29 cellular contexts compared by ENCODE assay signal in the genomic region with DNA sequence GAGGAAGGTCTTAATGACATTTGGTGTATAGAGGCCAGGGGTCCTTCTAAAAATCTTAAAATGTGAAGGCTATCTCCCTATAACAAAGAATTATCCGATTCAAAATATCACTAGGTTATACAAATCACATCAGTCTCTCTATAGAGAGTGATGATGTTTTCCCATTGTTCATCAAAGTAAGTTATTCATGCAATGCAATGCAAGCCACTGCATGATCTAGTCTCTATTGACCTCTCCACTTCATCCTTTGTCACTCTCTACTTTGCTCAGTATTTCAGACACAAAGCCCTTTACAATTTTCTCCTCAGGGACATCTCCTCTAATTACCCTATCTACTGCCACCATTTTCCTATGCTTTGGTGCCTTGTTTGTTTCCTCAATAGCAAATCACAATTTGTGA.
"Had no signal": no experiment of that assay in that cellular context is flagged by ENCODE, and none has a peak within 500 bp of the region (broad histone marks: within the 10 kb centered on the region; RNA-seq: fewer than 3 reads in every experiment).

No MANE protein-coding gene starts in this region.

- H3K4me3 ChIP-seq: adrenal gland, body of pancreas, cardiac muscle cell, colonic mucosa, gastrocnemius medialis, heart left ventricle had no signal

- H3K9me3 ChIP-seq: adrenal gland, body of pancreas, colonic mucosa, gastrocnemius medialis, heart left ventricle had no signal

- H3K27ac ChIP-seq: adrenal gland, body of pancreas, cardiac muscle cell, colonic mucosa, gastrocnemius medialis, heart left ventricle had no signal

- H3K36me3 ChIP-seq: adrenal gland, cardiac muscle cell, colonic mucosa, gastrocnemius medialis, heart left ventricle had no signal

- H3K27me3 ChIP-seq: adrenal gland, body of pancreas, cardiac muscle cell, colonic mucosa, gastrocnemius medialis, heart left ventricle had no signal

- H3K4me1 ChIP-seq: colonic mucosa, gastrocnemius medialis, heart left ventricle had no signal

- ATAC-seq: activated CD4-positive, alpha-beta T cell treated with anti-CD3 and anti-CD28 coated beads for 36 hours; activated CD8-positive, alpha-beta memory T cell treated with anti-CD3 and anti-CD28 coated beads, Interleukin-2, amount 10 ng/mL, durations not matched to agents 7 days and 5 days; activated CD8-positive, alpha-beta T cell treated with anti-CD3 and anti-CD28 coated beads, Interleukin-2, amount 10 ng/mL, durations not matched to agents 7 days and 5 days; activated naive CD8-positive, alpha-beta T cell treated with anti-CD3 and anti-CD28 coated beads, Interleukin-2, amount 50 U/mL, for 24 hours; body of pancreas; esophagus mucosa; gastrocnemius medialis; heart left ventricle had no signal

- DNase-seq: activated CD4-positive, alpha-beta memory T cell treated with anti-CD3 and anti-CD28 coated beads for 36 hours; activated CD4-positive, alpha-beta T cell treated with anti-CD3 and anti-CD28 coated beads for 36 hours; activated CD4-positive, alpha-beta T cell treated with anti-CD3 and anti-CD28 coated beads, Interleukin-2, amount 10 ng/mL, durations not matched to agents 24 days and 14 days; activated CD4-positive, CD25-positive, alpha-beta regulatory T cell; activated CD4-positive, CD25-positive, alpha-beta regulatory T cell treated with anti-CD3 and anti-CD28 coated beads, Interleukin-2, amount 50 U/mL, for 72 hours; activated CD8-positive, alpha-beta memory T cell treated with anti-CD3 and anti-CD28 coated beads, Interleukin-2, amount 10 ng/mL, durations not matched to agents 7 days and 5 days; activated CD8-positive, alpha-beta memory T cell treated with anti-CD3 and anti-CD28 coated beads, Interleukin-2, amount 50 U/mL, for 4 hours; activated CD8-positive, alpha-beta T cell treated with anti-CD3 and anti-CD28 coated beads, Interleukin-2, amount 10 ng/mL, durations not matched to agents 7 days and 5 days; activated effector memory CD4-positive, alpha-beta T cell treated with anti-CD3 and anti-CD28 coated beads, Interleukin-2, amount 50 U/mL, for 16 hours; activated naive CD4-positive, alpha-beta T cell treated with anti-CD3 and anti-CD28 coated beads for 36 hours; activated naive CD8-positive, alpha-beta T cell treated with anti-CD3 and anti-CD28 coated beads for 36 hours; activated naive CD8-positive, alpha-beta T cell treated with anti-CD3 and anti-CD28 coated beads, Interleukin-2, amount 50 U/mL, for 24 hours; activated T-cell treated with anti-CD3 and anti-CD28 coated beads, Interleukin-2, amount 50 U/mL, for 1 hour; activated T-cell treated with anti-CD3 and anti-CD28 coated beads, Interleukin-2, amount 50 U/mL, for 48 hours; adrenal gland; amygdala; aorta; body of pancreas; central memory CD4-positive, alpha-beta T cell; cerebellar nuclear complex; colonic mucosa; effector CD8-positive, alpha-beta T cell; foreskin fibroblast; gastrocnemius medialis; glutamatergic neuron; heart left ventricle; T-helper 2 cell had no signal
